2 cellular contexts compared by ENCODE assay signal in genomic region chr17:3991699-3992098, GRCh38. TPM values are rescaled to one million over a fixed set of nuclear protein-coding genes. Genes with fewer than 3 reads are reported as not detected.
"Had no signal": no experiment of that assay in that cellular context is flagged by ENCODE, and none has a peak within 500 bp of the region (broad histone marks: within the 10 kb centered on the region; RNA-seq: fewer than 3 reads in every experiment).

No MANE protein-coding gene starts in this region.

RNA-seq across cellular contexts. Expression of gene ATP2A3, which starts 27.5 kb away (rescaled TPM):
- total RNA-seq: HepG2, HT1080 had no signal
